Comparison of ENCODE assay signal across 11 cellular contexts in genomic region chr1:225940385-225941151, GRCh38. TPM values are rescaled to one million over a fixed set of nuclear protein-coding genes. Genes with fewer than 3 reads are reported as not detected.
DNase-seq lines count a peak whose midpoint lies in the region; ATAC-seq, FAIRE-seq and TF ChIP-seq lines count a peak whose summit lies in the region.
"Had no signal": no experiment of that assay in that cellular context is flagged by ENCODE, and none has a peak within 500 bp of the region (broad histone marks: within the 10 kb centered on the region; RNA-seq: fewer than 3 reads in every experiment).

No MANE protein-coding gene starts in this region.

- no peak for ATAC-seq in GM19452 (IDR thresholded peaks at IDR 0.05; ENCODE audit: unreplicated experiment)
- ATAC-seq: activated CD8-positive, alpha-beta memory T cell treated with anti-CD3 and anti-CD28 coated beads, Interleukin-2, amount 10 ng/mL, durations not matched to agents 7 days and 5 days; stimulated activated naive B cell treated with anti-CD40 and anti-IgM and Interleukin-4, amounts not matched to agents 10 μg/mL and 1 μg/mL and 100 μg/mL, for 72 hours had no signal

- H3K36me3 ChIP-seq in bronchial epithelial cell (ENCODE audit: control insufficient read depth, insufficient read depth, low read length): no peaks in the 10 kb centered on the region
- H3K36me3 ChIP-seq in uterus: no peaks in the 10 kb centered on the region

- H3K9me3 ChIP-seq in uterus: no peaks in the 10 kb centered on the region

- no peak overlapping the region for H3K4me3 ChIP-seq in bronchial epithelial cell (ENCODE audit: low read depth, low read length)
- H3K4me3 ChIP-seq in uterus: peak overlapping the region in 1 of 2 donors; percentile 1

- peak overlapping the region; percentile 95 for H3K27ac ChIP-seq in uterus
- H3K27ac ChIP-seq: C4-2B had no signal

- H3K27me3 ChIP-seq in bronchial epithelial cell (ENCODE audit: control insufficient read depth, insufficient read depth, low read length) (no peaks in the 10 kb centered on the region), uterus (no peaks in the 10 kb centered on the region)

- FAIRE-seq in bronchial epithelial cell (lab: Jason Lieb, UNC): peak; percentile 93

- TF ChIP-seq POLR2A in uterus (IDR thresholded peaks at IDR 0.05): no peak

- H3K4me1 ChIP-seq in uterus: peaks cover 8 to 21% of the 10 kb centered on the region in 2 donors

- intact Hi-C loops in uterus (cut with DNase I; ENCODE audit: low total_unique reads): no loop called here

- no peak for DNase-seq in bronchial epithelial cell (ENCODE audit: low read depth)
- DNase-seq in myocyte (ENCODE audit: low read depth): peak; percentile 16
- DNase-seq in uterus: peak in 1 of 2 donors; percentile 44
- DNase-seq in middle frontal gyrus (ENCODE audit: extremely low spot score, low spot score): no peak
- DNase-seq: activated CD8-positive, alpha-beta memory T cell treated with anti-CD3 and anti-CD28 coated beads, Interleukin-2, amount 10 ng/mL, durations not matched to agents 7 days and 5 days; central memory CD4-positive, alpha-beta T cell; naive B cell; stimulated activated CD4-positive, alpha-beta T cell treated with anti-CD3 and anti-CD28 coated beads, Interleukin-4, amount 100 ng/mL, for 4 hours; stimulated activated naive B cell treated with anti-CD40 and anti-IgM and Interleukin-4, amounts not matched to agents 10 μg/mL and 1 μg/mL and 100 μg/mL, for 72 hours had no signal

- TF ChIP-seq CTCF in bronchial epithelial cell (IDR thresholded peaks at IDR 0.05; ENCODE audit: insufficient read depth, low read length, severe bottlenecking) (no peak), uterus (IDR thresholded peaks at IDR 0.05) (no peak)

RNA-seq across cellular contexts. Expression of gene LEFTY2, which starts 0.5 kb away (rescaled TPM):
- total RNA-seq in bronchial epithelial cell: not detected in 2 replicates
- 0.78 and 1.7 TPM in 2 replicates for total RNA-seq in myocyte
- 0.54 TPM for polyA plus RNA-seq in myocyte (2012)
- total RNA-seq in uterus: 10 to 100 TPM in 3 of 4 donors, 1 to 10 TPM in 1; 6.1 to 41.6 (median 29.5) TPM
- total RNA-seq: activated CD8-positive, alpha-beta memory T cell treated with anti-CD3 and anti-CD28 coated beads, Interleukin-2, amount 10 ng/mL, durations not matched to agents 7 days and 5 days had no signal

RNA-seq across cellular contexts. Expression of gene PYCR2, which starts 16.5 kb away (rescaled TPM):
- total RNA-seq in bronchial epithelial cell: 19.5 and 35.3 TPM in 2 replicates
- total RNA-seq in myocyte: 58.1 and 61.4 TPM in 2 replicates
- polyA plus RNA-seq in myocyte (2012): 82.7 TPM
- 10 to 100 TPM; 19.5 to 66.4 (median 38.8) TPM for total RNA-seq in uterus

RNA-seq across cellular contexts. Expression of gene LEFTY1, which starts 51.6 kb away (rescaled TPM):
- not detected in 2 replicates for total RNA-seq in bronchial epithelial cell
- total RNA-seq in myocyte: 0.08 and 0.21 TPM in 2 replicates
- 0.42 TPM for polyA plus RNA-seq in myocyte (2012)
- total RNA-seq in uterus: 1 to 10 TPM in 2 of 4 donors, not detected in 2; 1.1 to 3.5 TPM
- total RNA-seq: activated CD8-positive, alpha-beta memory T cell treated with anti-CD3 and anti-CD28 coated beads, Interleukin-2, amount 10 ng/mL, durations not matched to agents 7 days and 5 days had no signal

RNA-seq across cellular contexts. Expression of gene TMEM63A, which starts 58.4 kb away (rescaled TPM):
- 4.7 and 7.9 TPM in 2 replicates for total RNA-seq in bronchial epithelial cell
- 7.8 and 10.8 TPM in 2 replicates for total RNA-seq in myocyte
- 19.6 TPM for polyA plus RNA-seq in myocyte (2012)
- total RNA-seq in uterus: 100 to 1,000 TPM in 1 of 4 donors, 10 to 100 TPM in 3; 11.2 to 125 (median 63.8) TPM

RNA-seq across cellular contexts. Expression of gene SDE2, which starts 58.6 kb away (rescaled TPM):
- total RNA-seq in bronchial epithelial cell (41.1 and 46.1 TPM in 2 replicates), myocyte (29.2 and 31.0 TPM in 2 replicates), uterus (10 to 100 TPM; 12.3 to 41.7 (median 17.2) TPM)
- 8.5 TPM for polyA plus RNA-seq in myocyte (2012)
